ENCODE assay signal across 8 cellular contexts in genomic region chr2:206158563-206159345, GRCh38. TPM values are rescaled to one million over a fixed set of nuclear protein-coding genes. Genes with fewer than 3 reads are reported as not detected.
DNase-seq lines count a peak whose midpoint lies in the region; ATAC-seq, FAIRE-seq and TF ChIP-seq lines count a peak whose summit lies in the region.

No MANE protein-coding gene starts in this region.

- H3K9ac ChIP-seq in GM23248 = peak overlapping the region; percentile 95
- H3K9ac ChIP-seq in mammary epithelial cell (ENCODE audit: insufficient read depth, low read length) = peak overlapping the region; percentile 94
- peak overlapping the region; percentile 97 for H3K9ac ChIP-seq in HepG2 (ENCODE audit: insufficient read depth, low read depth, low read length)

- TF ChIP-seq RAD21 in HepG2 (CRISPR knock-in tag; IDR thresholded peaks at IDR 0.05) = no peak

- H3K79me2 ChIP-seq in GM23248 (ENCODE audit: insufficient read depth) (peaks cover 94% of the 10 kb centered on the region), mammary epithelial cell (ENCODE audit: insufficient read depth, low read length) (peaks cover 93% of the 10 kb centered on the region), HepG2 (ENCODE audit: insufficient read depth, low read length) (peaks cover 76% of the 10 kb centered on the region)

- H3K27ac ChIP-seq in GM23248 (peak overlapping the region; percentile 92), mammary epithelial cell (ENCODE audit: insufficient read depth, low read depth, low read length) (peak overlapping the region; percentile 77), HepG2 (ENCODE audit: extremely low read length, insufficient read depth, low read length) (peak overlapping the region; percentile 80), suprapubic skin (peak overlapping the region; percentile 94)

- in situ Hi-C loops in GM23248 (cut with MboI) = no loop called here
- in situ Hi-C loops in mammary epithelial cell (cut with MboI; ENCODE audit: low sequenced_read_pairs in 2 of 2) = no loop called here
- in situ Hi-C loops in HepG2 (cut with HindIII; ENCODE audit: extremely low pct_ligation_motif_present, low pct_unique_long_range_greater_than_20kb) = no loop called here

- BruUV-seq in mammary epithelial cell (replicated peaks; lab: Mats Ljungman, UMichigan) (TSS peak; percentile 54), HepG2 (replicated peaks; lab: Mats Ljungman, UMichigan) (TSS peak; percentile 78)

- H3F3A ChIP-seq in GM23248 (ENCODE audit: insufficient read depth) = peaks cover 34% of the 10 kb centered on the region

- no peaks in the 10 kb centered on the region for H3K27me3 ChIP-seq in GM23248 (replicated peaks; ENCODE audit: insufficient read depth)
- no peaks in the 10 kb centered on the region for H3K27me3 ChIP-seq in mammary epithelial cell (ENCODE audit: insufficient read depth, low read length)
- H3K27me3 ChIP-seq in HepG2 (ENCODE audit: control insufficient read depth in 1 of 2, insufficient read depth in 2 of 2, low read length in 2 of 2) = no peaks in the 10 kb centered on the region; a peak in 1 of 5 replicates
- no peaks in the 10 kb centered on the region for H3K27me3 ChIP-seq in suprapubic skin

- WGBS in GM23248 (ENCODE audit: low coverage in 1 of 2, low lambda C conversion rate in 2 of 2, missing lambda C conversion rate in 2 of 2), 2 experiments = 1% methylated on average over 33 of the region's 33 CpGs
- WGBS in mammary epithelial cell (ENCODE audit: low coverage, missing lambda C conversion rate) = 1% methylated on average over 21 of the region's 33 CpGs
- under 1% methylated on average over 31 of the region's 33 CpGs for WGBS in HepG2 (ENCODE audit: low lambda C conversion rate)
- under 1% methylated on average over 22 of the region's 33 CpGs for WGBS in suprapubic skin

- peak; percentile 44 for ATAC-seq in HepG2

- TF ChIP-seq EP300 in HepG2 (IDR thresholded peaks at IDR 0.05; ENCODE audit: low read depth in 2 of 2, low read length in 2 of 2) = no peak
- TF ChIP-seq EP300 in HepG2 (CRISPR knock-in tag; IDR thresholded peaks at IDR 0.05; ENCODE audit: borderline replicate concordance) = no peak
- TF ChIP-seq EP300 in suprapubic skin (IDR thresholded peaks at IDR 0.05) = no peak

- no peak; a peak in 1 of 4 replicates for TF ChIP-seq POLR2A in HepG2 (IDR thresholded peaks at IDR 0.05; ENCODE audit: insufficient read depth in 1 of 2, low read depth in 2 of 2, low read length in 2 of 2)
- no peak for TF ChIP-seq POLR2A in suprapubic skin (IDR thresholded peaks at IDR 0.05)

- DNase-seq in GM23248 (peak; percentile 66), LoVo (ENCODE audit: low spot score) (peak; percentile 12), mammary epithelial cell (peak; percentile 18), HepG2 (ENCODE audit: low spot score) (peak; percentile 41), suprapubic skin (ENCODE audit: low spot score in 2 of 2) (no peak), NCI-H774 (lab: John Stamatoyannopoulos, UW) (no peak), DMS153 treated with DMSO at 0.1 percent for 48 hours (lab: John Stamatoyannopoulos, UW; ENCODE audit: unreplicated experiment) (no peak)

- CTCF ChIA-PET in mammary epithelial cell (lab: Charles Lee; ENCODE audit: low non-redundant PET) (no interaction called here), HepG2 (lab: Yijun Ruan, JAX; ENCODE audit: low intra/inter-chr PET ratio, low total read pairs) (no interaction called here)

- H3K9me3 ChIP-seq in GM23248 (ENCODE audit: low read depth) (no peaks in the 10 kb centered on the region), mammary epithelial cell (replicated peaks; ENCODE audit: insufficient read depth, low read length) (no peaks in the 10 kb centered on the region), HepG2 (ENCODE audit: low read length) (no peaks in the 10 kb centered on the region), suprapubic skin (no peaks in the 10 kb centered on the region)

- peak overlapping the region; percentile 96 for H3K4me2 ChIP-seq in GM23248 (ENCODE audit: unreplicated experiment)
- peak overlapping the region; percentile 87 for H3K4me2 ChIP-seq in mammary epithelial cell (ENCODE audit: insufficient read depth, low read depth, low read length)
- peak overlapping the region; percentile 65 for H3K4me2 ChIP-seq in HepG2 (ENCODE audit: low read depth, low read length)

- peaks cover 21% of the 10 kb centered on the region for H3K4me1 ChIP-seq in GM23248 (ENCODE audit: insufficient read depth)
- peaks cover 31% of the 10 kb centered on the region for H3K4me1 ChIP-seq in mammary epithelial cell (ENCODE audit: insufficient read depth, low read length)
- H3K4me1 ChIP-seq in HepG2 (ENCODE audit: insufficient read depth, low read length) = peaks cover 61% of the 10 kb centered on the region
- H3K4me1 ChIP-seq in suprapubic skin = peaks cover 35% of the 10 kb centered on the region

- POLR2A ChIA-PET in HepG2 (lab: Yijun Ruan, JAX) = interaction anchor here (0.6 to 4.3 kb wide), 8 partner anchors 16 to 1612 kb away, joined by 3 to 32 read pairs (median 4); partner anchors contain the start of genes CREB1 and INO80D

- FAIRE-seq in HepG2 (lab: Jason Lieb, UNC) = no peak

- intact Hi-C loops in mammary epithelial cell (cut with micrococcal nuclease) (loop anchor here (2.0 to 5.0 kb wide), 2 partner anchors 74 to 944 kb away; no protein-coding TSS in a partner anchor), HepG2 (cut with micrococcal nuclease; ENCODE audit: unreplicated experiment) (loop anchor here (1.0 kb wide), 2 partner anchors 72 to 183 kb away; partner anchors contain the start of gene INO80D)

- no peaks in the 10 kb centered on the region for H4K20me1 ChIP-seq in GM23248 (ENCODE audit: insufficient read depth)
- no peaks in the 10 kb centered on the region for H4K20me1 ChIP-seq in mammary epithelial cell (ENCODE audit: insufficient read depth, low read length)
- H4K20me1 ChIP-seq in HepG2 (ENCODE audit: insufficient read depth, low read length) = peaks cover 30% of the 10 kb centered on the region

- H3K36me3 ChIP-seq in GM23248 (ENCODE audit: low read depth) (peaks cover 31% of the 10 kb centered on the region), mammary epithelial cell (ENCODE audit: insufficient read depth, low read length) (peaks cover 26% of the 10 kb centered on the region), HepG2 (replicated peaks in 1 of 2; ENCODE audit: control insufficient read depth in 1 of 2, insufficient read depth in 2 of 2, low read length in 2 of 2) (peaks cover 9 to 34% of the 10 kb centered on the region in 2 experiments; a peak in 4 of 5 replicates), suprapubic skin (peaks cover 25% of the 10 kb centered on the region)

- H3K4me3 ChIP-seq in GM12875 (ENCODE audit: low read depth, low read length) (peak overlapping the region; percentile 75), GM23248 (peak overlapping the region; percentile 96), mammary epithelial cell (replicated peaks in 1 of 3; ENCODE audit: insufficient read depth in 1 of 3, low read depth in 2 of 3, low read length in 3 of 3) (peak overlapping the region; percentile 84 to 95 (median 86)), HepG2 (replicated peaks in 1 of 3; ENCODE audit: insufficient read depth in 1 of 3, low read depth in 2 of 3, low read length in 3 of 3) (peak overlapping the region; percentile 87 to 90 (median 87)), suprapubic skin (peak overlapping the region; percentile 95)

- dilution Hi-C loops in mammary epithelial cell (cut with HindIII; ENCODE audit: low sequenced_read_pairs) = no loop called here

- peak overlapping the region; percentile 84 for H2AFZ ChIP-seq in GM23248
- H2AFZ ChIP-seq in mammary epithelial cell (ENCODE audit: low read depth, low read length) = peak overlapping the region; percentile 89
- H2AFZ ChIP-seq in HepG2 (ENCODE audit: low read length) = no peak overlapping the region

- TF ChIP-seq CTCF in GM12875 (IDR thresholded peaks at IDR 0.05; ENCODE audit: borderline replicate concordance, insufficient read depth, low read depth, low read length) (no peak), mammary epithelial cell (conservative IDR thresholded peaks at IDR 0.05 in 1 of 2, IDR thresholded peaks at IDR 0.05 in 1 of 2; ENCODE audit: extremely low read depth in 1 of 2, insufficient read depth in 1 of 2, low read depth in 1 of 2, low read length in 2 of 2) (no peak), HepG2 (CRISPR knock-in tag; IDR thresholded peaks at IDR 0.05) (no peak), suprapubic skin (IDR thresholded peaks at IDR 0.05) (no peak)

- H3K9me2 ChIP-seq in GM23248 (ENCODE audit: insufficient read depth) = no peaks in the 10 kb centered on the region

RNA-seq across cellular contexts. Expression of gene NDUFS1, which starts 0.5 kb away (rescaled TPM):
- total RNA-seq in GM23248 (2014; rRNA removed; shearing (Covaris generic)) = 77.0 and 87.5 TPM in 2 replicates
- polyA plus RNA-seq in GM23248 (2016; fragmentation: Nextera tagmentation; extraction: Ambion mirVana) = 49.8 and 52.0 TPM in 2 replicates
- total RNA-seq in mammary epithelial cell = 10 to 100 TPM; 74.6 to 80.9 TPM
- 76.5 TPM for polyA plus RNA-seq in mammary epithelial cell
- polyA minus RNA-seq in mammary epithelial cell = 142 TPM
- total RNA-seq in HepG2 (2016; rRNA removed; fragmentation: Illumina TruSeq; extraction: Trizol) = 242 and 396 TPM in 2 replicates
- total RNA-seq in HepG2 (2016; cell fraction: cytosol; rRNA removed; fragmentation: Illumina TruSeq; extraction: Trizol; ENCODE audit: low read depth) = 70.4 and 73.3 TPM in 2 replicates
- total RNA-seq in HepG2 (2016; cell fraction: insoluble cytoplasmic fraction; rRNA removed; fragmentation: Illumina TruSeq; extraction: Trizol) = 239 and 375 TPM in 2 replicates
- 61.9 and 76.2 TPM in 2 replicates for total RNA-seq in HepG2 (2016; cell fraction: membrane; rRNA removed; fragmentation: Illumina TruSeq; extraction: Trizol)
- 111 and 119 TPM in 2 replicates for total RNA-seq in HepG2 (2016; cell fraction: nucleus; rRNA removed; fragmentation: Illumina TruSeq; extraction: Trizol)
- 102 and 139 TPM in 2 replicates for polyA plus RNA-seq in HepG2 (2011; rRNA removed)
- polyA plus RNA-seq in HepG2 (2011; cell fraction: cytosol; rRNA removed) = 93.2 and 124 TPM in 2 replicates
- 33.6 and 45.1 TPM in 2 replicates for polyA plus RNA-seq in HepG2 (2011; cell fraction: nucleus; rRNA removed)
- 110 and 123 TPM in 2 replicates for polyA plus RNA-seq in HepG2 (2012)
- 10.0 and 11.0 TPM in 2 replicates for polyA plus RNA-seq in HepG2 (2016; cell fraction: cytosol; fragmentation: Illumina TruSeq; extraction: Trizol; ENCODE audit: low read depth)
- polyA plus RNA-seq in HepG2 (2016; cell fraction: insoluble cytoplasmic fraction; fragmentation: Illumina TruSeq; extraction: Trizol; ENCODE audit: low read depth) = 200 and 204 TPM in 2 replicates
- polyA plus RNA-seq in HepG2 (2016; cell fraction: membrane; fragmentation: Illumina TruSeq; extraction: Trizol; ENCODE audit: low read depth) = 21.5 and 24.6 TPM in 2 replicates
- polyA plus RNA-seq in HepG2 (2016; cell fraction: nucleus; fragmentation: Illumina TruSeq; extraction: Trizol; ENCODE audit: insufficient read depth, low read depth) = 67.1 and 72.5 TPM in 2 replicates
- polyA minus RNA-seq in HepG2 (2011; rRNA and poly(A)+ RNA removed; ENCODE audit: low replicate concordance) = 73.9 and 109 TPM in 2 replicates
- 96.8 and 105 TPM in 2 replicates for polyA minus RNA-seq in HepG2 (2011; cell fraction: cytosol; rRNA and poly(A)+ RNA removed)
- polyA minus RNA-seq in HepG2 (2011; cell fraction: nucleus; rRNA and poly(A)+ RNA removed) = 89.4 and 111 TPM in 2 replicates
- 10 to 100 TPM; 65.7 to 74.2 (median 69.9) TPM for total RNA-seq in suprapubic skin

RNA-seq across cellular contexts. Expression of gene EEF1B2, which starts 0.9 kb away (rescaled TPM):
- 365 and 382 TPM in 2 replicates for total RNA-seq in GM23248 (2014; rRNA removed; shearing (Covaris generic))
- polyA plus RNA-seq in GM23248 (2016; fragmentation: Nextera tagmentation; extraction: Ambion mirVana) = 390 and 394 TPM in 2 replicates
- total RNA-seq in mammary epithelial cell = 100 to 1,000 TPM; 390 to 583 TPM
- 638 TPM for polyA plus RNA-seq in mammary epithelial cell
- 218 TPM for polyA minus RNA-seq in mammary epithelial cell
- total RNA-seq in HepG2 (2016; rRNA removed; fragmentation: Illumina TruSeq; extraction: Trizol) = 1,731 and 2,041 TPM in 2 replicates
- total RNA-seq in HepG2 (2016; cell fraction: cytosol; rRNA removed; fragmentation: Illumina TruSeq; extraction: Trizol; ENCODE audit: low read depth) = 2,502 and 2,842 TPM in 2 replicates
- total RNA-seq in HepG2 (2016; cell fraction: insoluble cytoplasmic fraction; rRNA removed; fragmentation: Illumina TruSeq; extraction: Trizol) = 1,728 and 2,113 TPM in 2 replicates
- 4,021 and 4,360 TPM in 2 replicates for total RNA-seq in HepG2 (2016; cell fraction: membrane; rRNA removed; fragmentation: Illumina TruSeq; extraction: Trizol)
- total RNA-seq in HepG2 (2016; cell fraction: nucleus; rRNA removed; fragmentation: Illumina TruSeq; extraction: Trizol) = 733 and 787 TPM in 2 replicates
- polyA plus RNA-seq in HepG2 (2011; rRNA removed) = 1,124 and 1,284 TPM in 2 replicates
- polyA plus RNA-seq in HepG2 (2011; cell fraction: cytosol; rRNA removed) = 1,102 and 1,298 TPM in 2 replicates
- 405 and 450 TPM in 2 replicates for polyA plus RNA-seq in HepG2 (2011; cell fraction: nucleus; rRNA removed)
- polyA plus RNA-seq in HepG2 (2012) = 1,299 and 1,825 TPM in 2 replicates
- 2,574 and 2,780 TPM in 2 replicates for polyA plus RNA-seq in HepG2 (2016; cell fraction: cytosol; fragmentation: Illumina TruSeq; extraction: Trizol; ENCODE audit: low read depth)
- polyA plus RNA-seq in HepG2 (2016; cell fraction: insoluble cytoplasmic fraction; fragmentation: Illumina TruSeq; extraction: Trizol; ENCODE audit: low read depth) = 1,745 and 1,876 TPM in 2 replicates
- 3,375 and 3,437 TPM in 2 replicates for polyA plus RNA-seq in HepG2 (2016; cell fraction: membrane; fragmentation: Illumina TruSeq; extraction: Trizol; ENCODE audit: low read depth)
- 1,165 and 1,197 TPM in 2 replicates for polyA plus RNA-seq in HepG2 (2016; cell fraction: nucleus; fragmentation: Illumina TruSeq; extraction: Trizol; ENCODE audit: insufficient read depth, low read depth)
- 599 and 1,204 TPM in 2 replicates for polyA minus RNA-seq in HepG2 (2011; rRNA and poly(A)+ RNA removed; ENCODE audit: low replicate concordance)
- polyA minus RNA-seq in HepG2 (2011; cell fraction: cytosol; rRNA and poly(A)+ RNA removed) = 406 and 415 TPM in 2 replicates
- 338 and 413 TPM in 2 replicates for polyA minus RNA-seq in HepG2 (2011; cell fraction: nucleus; rRNA and poly(A)+ RNA removed)
- total RNA-seq in suprapubic skin = 100 to 1,000 TPM; 237 to 689 (median 502) TPM

Comparison
In these comparisons a context has a peak if more than half of its experiments do, and no peak if none do; other contexts are left out.
1. DNase-seq: peak in GM23248 (single experiment), LoVo (single experiment), mammary epithelial cell (single experiment) and HepG2 (single experiment); none in suprapubic skin (0 of 2), NCI-H774 (single experiment) and DMS153 treated with DMSO at 0.1 percent for 48 hours (single experiment).
2. Peak in every context shown above with its lines, with median percentiles within 50 percentile points of each other: H3K4me3 ChIP-seq, H3K27ac ChIP-seq, H3K4me2 ChIP-seq and H3K9ac ChIP-seq.